In the genomic region with DNA sequence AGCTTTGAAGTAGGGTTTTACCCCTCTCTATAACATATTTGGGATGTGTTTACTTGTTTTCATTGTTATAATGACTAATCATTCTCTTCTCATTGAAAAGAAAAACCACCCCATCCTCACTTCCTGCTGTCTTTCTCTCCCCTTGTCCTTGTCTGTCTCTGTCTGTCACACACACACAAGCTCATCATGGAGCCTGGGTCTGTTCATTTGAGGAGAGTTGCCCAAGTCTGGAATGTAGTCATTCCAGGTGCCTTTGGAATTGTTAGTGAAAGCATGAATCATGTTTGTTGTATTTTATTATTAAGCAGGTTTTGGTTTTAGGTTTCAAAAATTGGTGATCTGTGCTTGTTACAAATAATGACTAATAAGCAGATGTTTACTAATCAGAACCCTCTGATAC, we compare ENCODE assay signal across 20 cellular contexts.
DNase-seq lines count a peak whose midpoint lies in the region; ATAC-seq and TF ChIP-seq lines count a peak whose summit lies in the region.
"Had no signal": no experiment of that assay in that cellular context is flagged by ENCODE, and none has a peak within 500 bp of the region (broad histone marks: within the 10 kb centered on the region; RNA-seq: fewer than 3 reads in every experiment).

No MANE protein-coding gene starts in this region.

- H3F3A ChIP-seq in SK-N-SH (replicated peaks; ENCODE audit: insufficient read depth): no peaks in the 10 kb centered on the region

- H3K27ac ChIP-seq in RWPE2 (ENCODE audit: poor library complexity, severe bottlenecking) (peak overlapping the region; percentile 73), SK-N-SH (ENCODE audit: low read depth in 2 of 2, low read length in 1 of 2) (peak overlapping the region in 1 of 2 experiments; percentile 9; a peak in 2 of 4 replicates)
- H3K27ac ChIP-seq: A549, C4-2B, heart left ventricle, neural progenitor cell, vagina had no signal

- no peaks in the 10 kb centered on the region for H3K27me3 Mint-ChIP-seq in glutamatergic neuron (ENCODE audit: unreplicated experiment)

- H3K36me3 ChIP-seq in RWPE2 (ENCODE audit: low read depth) (peaks cover 86% of the 10 kb centered on the region), SK-N-SH (replicated peaks in 1 of 2; ENCODE audit: control insufficient read depth in 1 of 2, insufficient read depth in 2 of 2, low read length in 1 of 2) (peaks cover 75 to 89% of the 10 kb centered on the region in 2 experiments)

- H3K4me1 ChIP-seq in RWPE2 (ENCODE audit: insufficient read depth, poor library complexity, severe bottlenecking): peaks cover 23% of the 10 kb centered on the region
- H3K4me1 ChIP-seq in SK-N-SH (ENCODE audit: control insufficient read depth in 1 of 2, insufficient read depth in 2 of 2, low read depth in 1 of 2, low read length in 1 of 2): no peaks in the 10 kb centered on the region; a peak in 1 of 4 replicates
- H3K4me1 ChIP-seq: neural progenitor cell, vagina had no signal

- ATAC-seq in activated naive CD4-positive, alpha-beta T cell treated with anti-CD3 and anti-CD28 coated beads, Interleukin-2, amount 50 U/mL, for 72 hours: peak in 1 of 2 donors; percentile 22
- ATAC-seq in RWPE2 (ENCODE audit: low read depth): peak; percentile 97
- ATAC-seq in stimulated activated effector memory CD8-positive, alpha-beta T cell treated with anti-CD3 and anti-CD28 coated beads, Interleukin-12 subunit alpha, Interleukin-12 subunit beta, amount 100 ng/mL, for 72 hours: no peak
- no peak for ATAC-seq in HG02981 (IDR thresholded peaks at IDR 0.05; ENCODE audit: unreplicated experiment)
- ATAC-seq: A549, heart left ventricle had no signal

- peaks cover 61% of the 10 kb centered on the region for H3K79me2 ChIP-seq in SK-N-SH (ENCODE audit: insufficient read depth)

- peaks cover 24% of the 10 kb centered on the region for H3K4me1 Mint-ChIP-seq in glutamatergic neuron (ENCODE audit: low read depth, unreplicated experiment)
- no peaks in the 10 kb centered on the region for H3K4me1 Mint-ChIP-seq in stimulated activated effector memory CD8-positive, alpha-beta T cell treated with anti-CD3 and anti-CD28 coated beads, Interleukin-12 subunit alpha, Interleukin-12 subunit beta, amount 100 ng/mL, for 72 hours

- H3K27me3 ChIP-seq in RWPE2 (ENCODE audit: insufficient read depth, poor library complexity, severe bottlenecking) (no peaks in the 10 kb centered on the region), SK-N-SH (ENCODE audit: insufficient read depth) (no peaks in the 10 kb centered on the region)
- H3K27me3 ChIP-seq: heart left ventricle, MG63, neural progenitor cell, right lobe of liver, vagina had no signal

- no peaks in the 10 kb centered on the region for H3K9me3 Mint-ChIP-seq in activated naive CD4-positive, alpha-beta T cell treated with anti-CD3 and anti-CD28 coated beads, Interleukin-2, amount 50 U/mL, for 72 hours
- H3K9me3 Mint-ChIP-seq in glutamatergic neuron (ENCODE audit: unreplicated experiment): peaks cover 11% of the 10 kb centered on the region
- no peaks in the 10 kb centered on the region for H3K9me3 Mint-ChIP-seq in stimulated activated effector memory CD8-positive, alpha-beta T cell treated with anti-CD3 and anti-CD28 coated beads, Interleukin-12 subunit alpha, Interleukin-12 subunit beta, amount 100 ng/mL, for 72 hours
- H3K9me3 Mint-ChIP-seq: neural progenitor cell had no signal

- H3K9ac ChIP-seq in SK-N-SH: no peak overlapping the region
- H3K9ac ChIP-seq: neural progenitor cell had no signal

- POLR2A ChIA-PET in SK-N-SH (lab: Yijun Ruan, JAX): no interaction called here

- peak overlapping the region; percentile 15 to 48 for H3K27ac Mint-ChIP-seq in activated naive CD4-positive, alpha-beta T cell treated with anti-CD3 and anti-CD28 coated beads, Interleukin-2, amount 50 U/mL, for 72 hours
- peak overlapping the region; percentile 35 for H3K27ac Mint-ChIP-seq in glutamatergic neuron (ENCODE audit: unreplicated experiment)
- peak overlapping the region; percentile 70 for H3K27ac Mint-ChIP-seq in stimulated activated effector memory CD8-positive, alpha-beta T cell treated with anti-CD3 and anti-CD28 coated beads, Interleukin-12 subunit alpha, Interleukin-12 subunit beta, amount 100 ng/mL, for 72 hours
- H3K27ac Mint-ChIP-seq: neural progenitor cell had no signal

- no peak for TF ChIP-seq EP300 in SK-N-SH (IDR thresholded peaks at IDR 0.05; ENCODE audit: borderline replicate concordance in 1 of 2, low read depth in 1 of 2, low read length in 1 of 2)

- no peaks in the 10 kb centered on the region for H3K9me2 ChIP-seq in SK-N-SH

- no peak for TF ChIP-seq RAD21 in SK-N-SH (IDR thresholded peaks at IDR 0.05; ENCODE audit: low read length)

- no peaks in the 10 kb centered on the region for H3K9me3 ChIP-seq in RWPE2 (ENCODE audit: severe bottlenecking)
- H3K9me3 ChIP-seq in SK-N-SH: no peaks in the 10 kb centered on the region
- H3K9me3 ChIP-seq: A549, heart left ventricle, MG63, right lobe of liver, vagina had no signal

- CTCF ChIA-PET in SK-N-SH (lab: Yijun Ruan, JAX): interaction anchor here (1.0 to 2.2 kb wide), 3 partner anchors 10 to 439 kb away, joined by 3 to 8 read pairs (median 3); no protein-coding TSS in a partner anchor

- peaks cover 5% of the 10 kb centered on the region; the same call in 1 of the 2 replicates for H4K20me1 ChIP-seq in SK-N-SH (ENCODE audit: insufficient read depth)

- TF ChIP-seq CTCF in RWPE2 (IDR thresholded peaks at IDR 0.05; ENCODE audit: poor library complexity, severe bottlenecking) (no peak), glutamatergic neuron (IDR thresholded peaks at IDR 0.05; ENCODE audit: partially characterized antibody, unreplicated experiment) (no peak), SK-N-SH (IDR thresholded peaks at IDR 0.05) (no peak)

- no peak overlapping the region for H3K4me3 ChIP-seq in RWPE2 (ENCODE audit: severe bottlenecking)
- H3K4me3 ChIP-seq in SK-N-SH (ENCODE audit: low read depth in 2 of 2, low read length in 1 of 2): no peak overlapping the region
- H3K4me3 ChIP-seq: A549, heart left ventricle, MG63, neural progenitor cell, right lobe of liver, vagina had no signal

- no peak overlapping the region for H2AFZ ChIP-seq in SK-N-SH (ENCODE audit: low read depth)
- H2AFZ ChIP-seq: neural progenitor cell had no signal

- no peak overlapping the region for H3K4me2 ChIP-seq in SK-N-SH
- H3K4me2 ChIP-seq: A549, neural progenitor cell had no signal

- no peak overlapping the region for H3K4me3 Mint-ChIP-seq in glutamatergic neuron (ENCODE audit: unreplicated experiment)
- H3K4me3 Mint-ChIP-seq in stimulated activated effector memory CD8-positive, alpha-beta T cell treated with anti-CD3 and anti-CD28 coated beads, Interleukin-12 subunit alpha, Interleukin-12 subunit beta, amount 100 ng/mL, for 72 hours: no peak overlapping the region
- H3K4me3 Mint-ChIP-seq: neural progenitor cell had no signal

- H3K36me3 Mint-ChIP-seq in activated naive CD4-positive, alpha-beta T cell treated with anti-CD3 and anti-CD28 coated beads, Interleukin-2, amount 50 U/mL, for 72 hours: peaks cover 0 to 8% of the 10 kb centered on the region in 2 donors
- H3K36me3 Mint-ChIP-seq in glutamatergic neuron (ENCODE audit: unreplicated experiment): peaks cover 3% of the 10 kb centered on the region
- peaks cover 68% of the 10 kb centered on the region for H3K36me3 Mint-ChIP-seq in stimulated activated effector memory CD8-positive, alpha-beta T cell treated with anti-CD3 and anti-CD28 coated beads, Interleukin-12 subunit alpha, Interleukin-12 subunit beta, amount 100 ng/mL, for 72 hours

- no peak for DNase-seq in activated naive CD4-positive, alpha-beta T cell treated with anti-CD3 and anti-CD28 coated beads, Interleukin-2, amount 50 U/mL, for 72 hours (ENCODE audit: low spot score in 2 of 2)
- no peak for DNase-seq in activated naive CD4-positive, alpha-beta T cell (lab: John Stamatoyannopoulos, UW)
- no peak for DNase-seq in RWPE2 (ENCODE audit: low spot score)
- DNase-seq in glutamatergic neuron: no peak
- DNase-seq in stimulated activated effector memory CD8-positive, alpha-beta T cell treated with anti-CD3 and anti-CD28 coated beads, Interleukin-12 subunit alpha, Interleukin-12 subunit beta, amount 100 ng/mL, for 72 hours (ENCODE audit: low spot score in 2 of 2): no peak
- no peak for DNase-seq in amygdala (lab: John Stamatoyannopoulos, UW)
- no peak for DNase-seq in SK-N-SH
- DNase-seq: activated CD4-positive, alpha-beta T cell treated with anti-CD3 and anti-CD28 coated beads for 1 hour; activated naive CD4-positive, alpha-beta T cell treated with anti-CD3 and anti-CD28 coated beads, Interleukin-2, amount 50 U/mL, for 16 hours; heart left ventricle; mesendoderm; MG63; NCI-H1930; right lobe of liver; SIG-M5 had no signal

TF ChIP-seq in SK-N-SH, 30 proteins besides CTCF, POLR2A, EP300 and RAD21 (continues in another document):
- TF ChIP-seq JUND (IDR thresholded peaks at IDR 0.05): no peak
- TF ChIP-seq RCOR1 (IDR thresholded peaks at IDR 0.05; ENCODE audit: low read length): no peak
- TF ChIP-seq TCF12 (IDR thresholded peaks at IDR 0.05): no peak
- TF ChIP-seq, protein P1, sequence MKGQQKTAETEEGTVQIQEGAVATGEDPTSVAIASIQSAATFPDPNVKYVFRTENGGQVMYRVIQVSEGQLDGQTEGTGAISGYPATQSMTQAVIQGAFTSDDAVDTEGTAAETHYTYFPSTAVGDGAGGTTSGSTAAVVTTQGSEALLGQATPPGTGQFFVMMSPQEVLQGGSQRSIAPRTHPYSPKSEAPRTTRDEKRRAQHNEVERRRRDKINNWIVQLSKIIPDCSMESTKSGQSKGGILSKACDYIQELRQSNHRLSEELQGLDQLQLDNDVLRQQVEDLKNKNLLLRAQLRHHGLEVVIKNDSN (IDR thresholded peaks at IDR 0.05; ENCODE audit: borderline replicate concordance, low read depth): no peak
- TF ChIP-seq TAF1 (IDR thresholded peaks at IDR 0.05; ENCODE audit: borderline replicate concordance, low read depth, low read length): no peak
- TF ChIP-seq SMC3 (IDR thresholded peaks at IDR 0.05; ENCODE audit: low read depth, low read length): no peak
- no peak for TF ChIP-seq FOXJ3 (CRISPR knock-in tag; IDR thresholded peaks at IDR 0.05)
- TF ChIP-seq YY1 (IDR thresholded peaks at IDR 0.05; ENCODE audit: low read depth): no peak
